ENCODE assay signal across 9 cellular contexts in genomic region chr12:108826807-108827721, GRCh38. TPM values are rescaled to one million over a fixed set of nuclear protein-coding genes. Genes with fewer than 3 reads are reported as not detected.
DNase-seq lines count a peak whose midpoint lies in the region; ATAC-seq and TF ChIP-seq lines count a peak whose summit lies in the region.
"Had no signal": no experiment of that assay in that cellular context is flagged by ENCODE, and none has a peak within 500 bp of the region (broad histone marks: within the 10 kb centered on the region; RNA-seq: fewer than 3 reads in every experiment).

No MANE protein-coding gene starts in this region.

- H3K36me3 ChIP-seq in ACC112 (ENCODE audit: insufficient read depth, low read length) (peaks cover 43% of the 10 kb centered on the region), ectodermal cell (ENCODE audit: control insufficient read depth, insufficient read depth, low read length) (no peaks in the 10 kb centered on the region)

- H3K27me3 Mint-ChIP-seq in nephron (ENCODE audit: low read depth) = no peaks in the 10 kb centered on the region

- DNase-seq in NCI-H82 treated with DMSO at 0.1 percent for 48 hours (lab: John Stamatoyannopoulos, UW; ENCODE audit: unreplicated experiment) (peak; percentile 28), middle frontal gyrus (ENCODE audit: extremely low spot score, low spot score) (no peak), OCI-M2 (lab: John Stamatoyannopoulos, UW; ENCODE audit: unreplicated experiment) (no peak)
- DNase-seq: DND-41 had no signal

- 70 to 72% methylated on average over 20 of the region's 20 CpGs for whole genome bisulfite sequencing in ectodermal cell, 2 experiments

- peaks cover 71% of the 10 kb centered on the region for H3K4me1 Mint-ChIP-seq in nephron

- H3K4me1 ChIP-seq in ACC112 (ENCODE audit: control insufficient read depth, insufficient read depth, low read length, unreplicated experiment) (peaks cover 90% of the 10 kb centered on the region), ectodermal cell (ENCODE audit: control insufficient read depth, insufficient read depth, low read length) (peaks cover 34% of the 10 kb centered on the region)

- peaks cover 4% of the 10 kb centered on the region for H3K9me3 Mint-ChIP-seq in nephron

- H3K36me3 Mint-ChIP-seq in nephron (ENCODE audit: low read depth) = peaks cover 40% of the 10 kb centered on the region

- H3K79me2 ChIP-seq in ACC112 (ENCODE audit: control insufficient read depth, insufficient read depth, low read length, unreplicated experiment) = peaks cover 89% of the 10 kb centered on the region

- H3K27ac Mint-ChIP-seq in nephron = peak overlapping the region; percentile 95 to 98 (median 97)

- H3K27ac ChIP-seq in ACC112 (ENCODE audit: low read depth, low read length) (peak overlapping the region; percentile 99), ectodermal cell (ENCODE audit: insufficient read depth, low read depth, low read length, poor library complexity, severe bottlenecking) (peak overlapping the region; percentile 56)

- ATAC-seq in HG03432 (IDR thresholded peaks at IDR 0.05; ENCODE audit: unreplicated experiment) = no peak
- ATAC-seq in HG02763 (IDR thresholded peaks at IDR 0.05; ENCODE audit: unreplicated experiment) = no peak

- peak overlapping the region; percentile 5 to 42 (median 13) for H3K4me3 Mint-ChIP-seq in nephron

- no peaks in the 10 kb centered on the region for H3K9me3 ChIP-seq in ectodermal cell (ENCODE audit: control insufficient read depth, low read length)

- no peak overlapping the region for H2AFZ ChIP-seq in ACC112 (ENCODE audit: low read length, unreplicated experiment)

- H3K4me3 ChIP-seq in ACC112 (ENCODE audit: low read depth, low read length) (peak overlapping the region; percentile 69), ectodermal cell (ENCODE audit: insufficient read depth, low read depth, low read length) (no peak overlapping the region)

- H3K27me3 ChIP-seq in ACC112 (ENCODE audit: insufficient read depth, low read length) = no peaks in the 10 kb centered on the region
- no peaks in the 10 kb centered on the region for H3K27me3 ChIP-seq in ectodermal cell (ENCODE audit: control insufficient read depth, insufficient read depth, low read length, poor library complexity, severe bottlenecking)

- TF ChIP-seq CTCF in nephron (IDR thresholded peaks at IDR 0.05; ENCODE audit: unreplicated experiment in 3 of 3) = no peak

RNA-seq across cellular contexts. Expression of gene SSH1, which starts 30.3 kb away (rescaled TPM):
- 23.6 TPM for polyA plus RNA-seq in ectodermal cell (2013, experiment 1 of 4)
- polyA plus RNA-seq in ectodermal cell (2013, experiment 2 of 4) = 32.1 TPM
- 16.9 TPM for polyA plus RNA-seq in ectodermal cell (2013, experiment 3 of 4)
- 18.0 TPM for polyA plus RNA-seq in ectodermal cell (2013, experiment 4 of 4)

RNA-seq across cellular contexts. Expression of gene DAO, which starts 52.8 kb away (rescaled TPM):
- not detected for polyA plus RNA-seq in ectodermal cell (2013, experiment 1 of 4)
- not detected for polyA plus RNA-seq in ectodermal cell (2013, experiment 2 of 4)
- not detected for polyA plus RNA-seq in ectodermal cell (2013, experiment 3 of 4)
- not detected for polyA plus RNA-seq in ectodermal cell (2013, experiment 4 of 4)
